ENCODE assay signal across 8 cellular contexts in genomic region chr10:96124230-96125141, GRCh38. TPM values are rescaled to one million over a fixed set of nuclear protein-coding genes. Genes with fewer than 3 reads are reported as not detected.
DNase-seq lines count a peak whose midpoint lies in the region; ATAC-seq, FAIRE-seq and TF ChIP-seq lines count a peak whose summit lies in the region.

No MANE protein-coding gene starts in this region.

- BruUV-seq in IMR-90 (replicated peaks; lab: Mats Ljungman, UMichigan) = no TSS peak

- TF ChIP-seq POLR2A in IMR-90 (IDR thresholded peaks at IDR 0.05; ENCODE audit: low read depth, low read length) = no peak

- peak overlapping the region; percentile 84 for H3K4ac ChIP-seq in IMR-90 (ENCODE audit: low read depth, low read length)

- H3K9ac ChIP-seq in IMR-90 (ENCODE audit: low read depth, low read length) = peak overlapping the region; percentile 2; the same call in 1 of the 2 replicates

- peak overlapping the region; percentile 82 for H3K14ac ChIP-seq in IMR-90 (replicated peaks; ENCODE audit: low read depth, low read length)

- no CpG with 5 or more reads among the region's 4 CpGs for WGBS in IMR-90 (ENCODE audit: extremely low coverage in 2 of 2, insufficient read length in 1 of 2), 2 experiments

- POLR2A ChIA-PET in IMR-90 (lab: Charles Lee; ENCODE audit: unreplicated experiment) = no interaction called here
- POLR2A ChIA-PET in CD4-positive, alpha-beta T cell (lab: Charles Lee) = no interaction called here

- H2BK120ac ChIP-seq in IMR-90 (ENCODE audit: low read depth, low read length) = peak overlapping the region; percentile 95

- H2AFZ ChIP-seq in IMR-90 (replicated peaks; ENCODE audit: low read length, poor library complexity) = peak overlapping the region; percentile 91

- H3K36me3 Mint-ChIP-seq in CD4-positive, alpha-beta T cell (ENCODE audit: low read depth) = peaks cover 12% of the 10 kb centered on the region

- H4K91ac ChIP-seq in IMR-90 (ENCODE audit: insufficient read depth, low read depth, low read length) = peak overlapping the region; percentile 95

- intact Hi-C loops in IMR-90 (cut with micrococcal nuclease) = no loop called here
- intact Hi-C loops in CD4-positive, alpha-beta T cell (cut with DNase I, micrococcal nuclease) = loop anchor here in 1 of 2 experiments (5.0 to 10.0 kb wide), 2 partner anchors 220 to 463 kb away; partner anchors contain the start of genes CC2D2B and TM9SF3

- H2AK5ac ChIP-seq in IMR-90 (ENCODE audit: low read depth, low read length) = peak overlapping the region; percentile 44; the same call in 1 of the 2 replicates

- H4K8ac ChIP-seq in IMR-90 (ENCODE audit: low read depth in 2 of 2, low read length in 2 of 2) = peak overlapping the region; percentile 85 to 99

- peak overlapping the region; percentile 93 for H2BK20ac ChIP-seq in IMR-90 (ENCODE audit: low read depth, low read length)

- H3K27me3 ChIP-seq in IMR-90 (ENCODE audit: control insufficient read depth, insufficient read depth, low read length) = no peaks in the 10 kb centered on the region
- peaks cover 63% of the 10 kb centered on the region for H3K27me3 ChIP-seq in CD4-positive, alpha-beta T cell (ENCODE audit: control insufficient read depth, insufficient read depth, low read length)

- H2BK15ac ChIP-seq in IMR-90 (ENCODE audit: low read depth, low read length) = peak overlapping the region; percentile 46; the same call in 2 of the 3 replicates

- H3K23ac ChIP-seq in IMR-90 (ENCODE audit: low read depth, low read length) = peak overlapping the region; percentile 73; the same call in 1 of the 2 replicates

- peaks cover 99% of the 10 kb centered on the region for H3K27me3 Mint-ChIP-seq in CD4-positive, alpha-beta T cell

- TF ChIP-seq CTCF in IMR-90 (conservative IDR thresholded peaks at IDR 0.05; ENCODE audit: low read depth, low read length) = no peak
- TF ChIP-seq CTCF in CD4-positive, alpha-beta T cell (IDR thresholded peaks at IDR 0.05) = no peak

- H2BK5ac ChIP-seq in IMR-90 (ENCODE audit: low read depth, low read length, poor library complexity, severe bottlenecking) = peak overlapping the region; percentile 43

- no peaks in the 10 kb centered on the region for H3K36me3 ChIP-seq in IMR-90 (ENCODE audit: control insufficient read depth, insufficient read depth, low read length)

- peak; percentile 87 for ATAC-seq in IMR-90 (ENCODE audit: low read depth)
- ATAC-seq in SK-N-SH treated with all-trans-retinoic acid at 6 μM for 48 hours = peak; percentile 49; the same call in 2 of the 3 replicates
- ATAC-seq in HG03457 (IDR thresholded peaks at IDR 0.05; ENCODE audit: unreplicated experiment) = no peak
- no peak for ATAC-seq in CD4-positive, alpha-beta T cell (ENCODE audit: poor library complexity)

- CTCF ChIA-PET in IMR-90 (lab: Yijun Ruan, JAX) = no interaction called here
- CTCF ChIA-PET in CD4-positive, alpha-beta T cell (lab: Charles Lee) = no interaction called here

- H3K9me3 Mint-ChIP-seq in CD4-positive, alpha-beta T cell = peaks cover 12% of the 10 kb centered on the region

- H3K27ac ChIP-seq in IMR-90 (ENCODE audit: insufficient read depth, low read length) = peak overlapping the region; percentile 74
- H3K27ac ChIP-seq in CD4-positive, alpha-beta T cell (ENCODE audit: low read depth, low read length) = no peak overlapping the region

- H3K4me1 Mint-ChIP-seq in CD4-positive, alpha-beta T cell (ENCODE audit: low read depth) = no peaks in the 10 kb centered on the region

- H4K5ac ChIP-seq in IMR-90 (ENCODE audit: low read depth, low read length) = peak overlapping the region; percentile 76

- no peak for FAIRE-seq in urothelium cell line (lab: Jason Lieb, UNC)

- H3K9me3 ChIP-seq in IMR-90 (ENCODE audit: control insufficient read depth, insufficient read depth, low read length) = no peaks in the 10 kb centered on the region
- no peaks in the 10 kb centered on the region for H3K9me3 ChIP-seq in CD4-positive, alpha-beta T cell (ENCODE audit: control insufficient read depth, low read length)

- H3K4me2 ChIP-seq in IMR-90 (ENCODE audit: low read depth, low read length) = peak overlapping the region; percentile 69

- peak overlapping the region; percentile 63 for H3K56ac ChIP-seq in IMR-90 (ENCODE audit: extremely low read depth, insufficient read depth, low read length)

- peak overlapping the region; percentile 18 for H2AK9ac ChIP-seq in IMR-90 (replicated peaks; ENCODE audit: low read depth, low read length, poor library complexity)

- no peak for TF ChIP-seq RAD21 in IMR-90 (IDR thresholded peaks at IDR 0.05; ENCODE audit: low read length)

- peaks cover 6% of the 10 kb centered on the region; the same call in 1 of the 2 replicates for H3K9me1 ChIP-seq in IMR-90 (ENCODE audit: insufficient read depth, low read length)

- DNase-seq in CD1c-positive myeloid dendritic cell (ENCODE audit: extremely low spot score) (peak; percentile 12), IMR-90 (peak; percentile 36), urothelium cell line (ENCODE audit: low spot score) (peak; percentile 54), GM19238 (ENCODE audit: insufficient read length, low spot score) (no peak)
- no peak for DNase-seq in CD4-positive, alpha-beta T cell

- in situ Hi-C loops in IMR-90 (cut with MboI; ENCODE audit: low sequenced_read_pairs) = loop anchor here (5.0 kb wide), 1 partner anchor 32 kb away; no protein-coding TSS in a partner anchor

- peak overlapping the region; percentile 80 for H3K18ac ChIP-seq in IMR-90 (ENCODE audit: low read depth, low read length)

- no peak overlapping the region for H3K4me3 Mint-ChIP-seq in CD4-positive, alpha-beta T cell

- no peak overlapping the region for H3K27ac Mint-ChIP-seq in CD4-positive, alpha-beta T cell

- H3K79me1 ChIP-seq in IMR-90 (ENCODE audit: low read depth in 1 of 2, low read length in 2 of 2) = no peaks in the 10 kb centered on the region

- peaks cover 6% of the 10 kb centered on the region; the same call in 1 of the 2 replicates for H3K4me1 ChIP-seq in IMR-90 (ENCODE audit: control insufficient read depth, insufficient read depth, low read length)

- H3K4me3 ChIP-seq in IMR-90 (ENCODE audit: insufficient read depth, low read depth, low read length) (peak overlapping the region; percentile 9), iPS-11a (ENCODE audit: low read depth, low read length) (peak overlapping the region; percentile 44)

- dilution Hi-C loops in IMR-90 (cut with HindIII; ENCODE audit: low sequenced_read_pairs, unreplicated experiment) = no loop called here

- H4K20me1 ChIP-seq in IMR-90 (ENCODE audit: insufficient read depth, low read length) = no peaks in the 10 kb centered on the region

TF ChIP-seq in IMR-90, 13 proteins besides CTCF, POLR2A, EP300 and RAD21:
- no peak for TF ChIP-seq USF2 (IDR thresholded peaks at IDR 0.05; ENCODE audit: low read depth, low read length)
- peak; percentile 51 for TF ChIP-seq CEBPB (IDR thresholded peaks at IDR 0.05; ENCODE audit: low read depth, low read length)
TF ChIP-seq in IMR-90: peak in this region for 1.

TF ChIP-seq in SK-N-SH treated with all-trans-retinoic acid at 6 μM for 48 hours, 23 proteins besides CTCF, POLR2A, EP300 and RAD21 (continues in another document):
- TF ChIP-seq ARNTL (CRISPR knock-in tag; IDR thresholded peaks at IDR 0.05; ENCODE audit: borderline replicate concordance, low read depth) (no peak), BACH2 (CRISPR knock-in tag; IDR thresholded peaks at IDR 0.05; ENCODE audit: borderline replicate concordance) (no peak), ZNF565 (CRISPR knock-in tag; conservative IDR thresholded peaks at IDR 0.05; ENCODE audit: low read depth) (no peak), ZNF70 (CRISPR knock-in tag; IDR thresholded peaks at IDR 0.05) (no peak), PATZ1 (CRISPR knock-in tag; IDR thresholded peaks at IDR 0.05; ENCODE audit: borderline replicate concordance) (no peak), GLIS3 (CRISPR knock-in tag; IDR thresholded peaks at IDR 0.05) (no peak), SNAI2 (CRISPR knock-in tag; IDR thresholded peaks at IDR 0.05) (no peak), ISL1 (CRISPR knock-in tag; IDR thresholded peaks at IDR 0.05) (no peak), ESRRG (CRISPR knock-in tag; IDR thresholded peaks at IDR 0.05) (no peak)
- TF ChIP-seq, protein P1, sequence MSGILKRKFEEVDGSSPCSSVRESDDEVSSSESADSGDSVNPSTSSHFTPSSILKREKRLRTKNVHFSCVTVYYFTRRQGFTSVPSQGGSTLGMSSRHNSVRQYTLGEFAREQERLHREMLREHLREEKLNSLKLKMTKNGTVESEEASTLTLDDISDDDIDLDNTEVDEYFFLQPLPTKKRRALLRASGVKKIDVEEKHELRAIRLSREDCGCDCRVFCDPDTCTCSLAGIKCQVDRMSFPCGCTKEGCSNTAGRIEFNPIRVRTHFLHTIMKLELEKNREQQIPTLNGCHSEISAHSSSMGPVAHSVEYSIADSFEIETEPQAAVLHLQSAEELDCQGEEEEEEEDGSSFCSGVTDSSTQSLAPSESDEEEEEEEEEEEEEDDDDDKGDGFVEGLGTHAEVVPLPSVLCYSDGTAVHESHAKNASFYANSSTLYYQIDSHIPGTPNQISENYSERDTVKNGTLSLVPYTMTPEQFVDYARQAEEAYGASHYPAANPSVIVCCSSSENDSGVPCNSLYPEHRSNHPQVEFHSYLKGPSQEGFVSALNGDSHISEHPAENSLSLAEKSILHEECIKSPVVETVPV (CRISPR knock-in tag; IDR thresholded peaks at IDR 0.05) = no peak

RNA-seq across cellular contexts. Expression of gene ZNF518A, which starts 5.6 kb away (rescaled TPM):
- total RNA-seq in IMR-90 (2012; rRNA removed) = 7.9 and 10.0 TPM in 2 replicates
- polyA plus RNA-seq in IMR-90 (2012; rRNA removed) = 1.8 and 2.1 TPM in 2 replicates
- polyA plus RNA-seq in IMR-90 (2012; cell fraction: cytosol; rRNA removed) = 0.15 and 0.22 TPM in 2 replicates
- polyA plus RNA-seq in IMR-90 (2012; cell fraction: nucleus; rRNA removed; ENCODE audit: low replicate concordance) = 0.64 and 10.2 TPM in 2 replicates
- total RNA-seq in CD4-positive, alpha-beta T cell = 1 to 10 TPM; 7.4 to 7.9 TPM

Comparison
In these comparisons a context has a peak if more than half of its experiments do, and no peak if none do; other contexts are left out.
1. DNase-seq: peak in CD1c-positive myeloid dendritic cell (single experiment), IMR-90 (single experiment) and urothelium cell line (single experiment); none in GM19238 (single experiment) and CD4-positive, alpha-beta T cell (0 of 10).
2. ATAC-seq: peak in IMR-90 (single experiment) and SK-N-SH treated with all-trans-retinoic acid at 6 μM for 48 hours (single experiment); none in HG03457 (single experiment) and CD4-positive, alpha-beta T cell (single experiment).